1 cellular context compared by ENCODE assay signal in the genomic region with DNA sequence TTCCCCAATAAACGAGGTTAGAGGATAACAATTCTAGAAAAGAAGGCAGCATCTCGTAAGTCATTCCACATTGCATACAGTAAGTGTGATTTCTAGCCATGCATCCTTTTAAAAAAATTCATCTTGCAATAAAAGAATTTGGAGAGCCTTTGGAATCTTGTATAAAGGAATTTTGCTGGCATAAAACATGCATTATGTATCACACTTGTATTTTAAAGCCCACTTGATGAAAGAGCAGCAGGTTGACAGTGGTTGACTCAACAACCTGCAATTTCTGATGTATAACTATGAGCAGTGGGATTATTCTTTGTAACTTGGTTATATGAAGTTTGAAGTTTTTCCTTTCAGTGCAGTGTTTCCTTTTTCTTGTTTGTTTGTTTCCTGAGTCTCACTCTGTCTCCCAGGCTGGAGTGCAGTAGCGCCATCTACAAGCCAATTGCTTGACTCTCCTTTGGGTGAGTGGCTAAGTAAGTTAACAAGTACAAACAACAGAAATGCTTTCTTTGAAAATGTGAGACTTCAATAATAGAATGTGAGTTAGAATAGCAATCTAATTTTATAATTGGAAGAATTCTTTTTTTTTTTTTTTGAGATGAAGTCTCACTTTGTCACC.
TF ChIP-seq lines count a peak whose summit lies in the region.

No MANE protein-coding gene starts in this region.

TF ChIP-seq in endothelial cell of umbilical vein, 7 proteins besides CTCF, POLR2A, EP300 and RAD21 (continued from another document):
- TF ChIP-seq GATA2 (IDR thresholded peaks at IDR 0.05; ENCODE audit: insufficient read depth, insufficient read length, low read depth, low read length): no peak
- TF ChIP-seq MYC (IDR thresholded peaks at IDR 0.05; ENCODE audit: low read depth, low read length): no peak
- no peak for TF ChIP-seq FOS (IDR thresholded peaks at IDR 0.05; ENCODE audit: borderline replicate concordance, insufficient read depth, low read length)
